12 cellular contexts compared by ENCODE assay signal in the genomic region with DNA sequence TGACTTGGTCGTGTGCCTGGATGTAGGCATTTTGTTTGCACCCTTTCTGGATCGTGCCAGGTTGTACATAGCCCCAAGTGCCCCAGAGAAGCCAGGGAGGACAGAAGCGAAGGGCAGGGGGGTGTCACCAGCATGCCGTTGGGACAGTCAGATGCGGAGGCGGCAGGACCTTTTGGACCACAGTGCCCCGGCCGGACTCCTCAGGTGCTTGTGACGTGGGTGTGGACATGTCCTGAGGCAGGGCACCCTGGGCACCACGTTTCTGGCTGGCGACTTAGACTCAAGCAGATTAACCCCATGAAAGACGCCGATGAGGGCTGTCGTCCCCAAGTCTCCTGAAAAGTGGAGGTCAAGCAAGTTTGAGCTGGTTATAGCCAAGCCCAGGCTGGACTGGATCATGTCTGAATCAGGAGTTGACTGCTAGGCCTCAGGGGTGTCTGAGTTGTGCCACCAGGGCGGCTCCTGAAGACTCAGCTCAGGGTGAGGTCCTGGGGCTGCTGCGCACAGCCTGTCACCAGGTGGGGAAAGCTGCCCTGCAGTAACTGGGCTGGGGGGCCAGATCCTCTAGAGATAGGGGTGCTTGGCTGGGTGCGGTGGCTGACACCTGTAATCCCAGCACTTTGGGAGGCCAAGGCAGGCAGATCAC. TPM values are rescaled to one million over a fixed set of nuclear protein-coding genes. Genes with fewer than 3 reads are reported as not detected.
A peak's percentile ranks its signal among the peaks of the same experiment; 100 is the strongest.
DNase-seq lines count a peak whose midpoint lies in the region; ATAC-seq lines count a peak whose summit lies in the region.
"Had no signal": no experiment of that assay in that cellular context is flagged by ENCODE, and none has a peak within 500 bp of the region (broad histone marks: within the 10 kb centered on the region; RNA-seq: fewer than 3 reads in every experiment).

No MANE protein-coding gene starts in this region.

- peak; percentile 52 for ATAC-seq in left ventricle myocardium superior
- no peak for ATAC-seq in stimulated activated effector memory CD8-positive, alpha-beta T cell treated with anti-CD3 and anti-CD28 coated beads, Interleukin-12 subunit alpha, Interleukin-12 subunit beta, amount 100 ng/mL, for 72 hours
- no peak for ATAC-seq in GM19463 (IDR thresholded peaks at IDR 0.05; ENCODE audit: unreplicated experiment)

- no peak for DNase-seq in activated CD4-positive, alpha-beta T cell treated with anti-CD3 and anti-CD28 coated beads, Interleukin-2, amount 10 ng/mL, durations not matched to agents 7 days and 5 days
- DNase-seq in activated CD4-positive, alpha-beta T cell treated with anti-CD3 and anti-CD28 coated beads for 48 hours: no peak
- no peak for DNase-seq in activated naive CD8-positive, alpha-beta T cell treated with anti-CD3 and anti-CD28 coated beads for 36 hours
- no peak for DNase-seq in left ventricle myocardium superior
- DNase-seq in stimulated activated effector memory CD8-positive, alpha-beta T cell treated with anti-CD3 and anti-CD28 coated beads, Interleukin-12 subunit alpha, Interleukin-12 subunit beta, amount 100 ng/mL, for 72 hours (ENCODE audit: low spot score in 2 of 2): no peak
- no peak for DNase-seq in Kasumi-1 (lab: John Stamatoyannopoulos, UW)
- no peak for DNase-seq in NCI-H2107 treated with DMSO at 0.1 percent for 48 hours (lab: John Stamatoyannopoulos, UW; ENCODE audit: unreplicated experiment)
- DNase-seq: KG1, NCI-H1105 treated with DMSO at 0.1 percent for 48 hours, NCI-H226, SHP77 had no signal

- peak overlapping the region; percentile 5 for H3K27ac Mint-ChIP-seq in activated CD4-positive, alpha-beta T cell treated with anti-CD3 and anti-CD28 coated beads, Interleukin-2, amount 10 ng/mL, durations not matched to agents 7 days and 5 days
- peak overlapping the region; percentile 61 for H3K27ac Mint-ChIP-seq in activated naive CD8-positive, alpha-beta T cell treated with anti-CD3 and anti-CD28 coated beads for 36 hours
- H3K27ac Mint-ChIP-seq in stimulated activated effector memory CD8-positive, alpha-beta T cell treated with anti-CD3 and anti-CD28 coated beads, Interleukin-12 subunit alpha, Interleukin-12 subunit beta, amount 100 ng/mL, for 72 hours: peak overlapping the region; percentile 78

- POLR2A ChIA-PET in activated CD4-positive, alpha-beta T cell treated with anti-CD3 and anti-CD28 coated beads, Interleukin-2, amount 10 ng/mL, durations not matched to agents 7 days and 5 days (lab: Charles Lee): no interaction called here

- intact Hi-C loops in left ventricle myocardium superior (cut with micrococcal nuclease): no loop called here

- CTCF ChIA-PET in activated CD4-positive, alpha-beta T cell treated with anti-CD3 and anti-CD28 coated beads, Interleukin-2, amount 10 ng/mL, durations not matched to agents 7 days and 5 days (lab: Charles Lee): no interaction called here

- H3K9me3 Mint-ChIP-seq in activated CD4-positive, alpha-beta T cell treated with anti-CD3 and anti-CD28 coated beads, Interleukin-2, amount 10 ng/mL, durations not matched to agents 7 days and 5 days: no peaks in the 10 kb centered on the region
- no peaks in the 10 kb centered on the region for H3K9me3 Mint-ChIP-seq in activated naive CD8-positive, alpha-beta T cell treated with anti-CD3 and anti-CD28 coated beads for 36 hours
- H3K9me3 Mint-ChIP-seq in stimulated activated effector memory CD8-positive, alpha-beta T cell treated with anti-CD3 and anti-CD28 coated beads, Interleukin-12 subunit alpha, Interleukin-12 subunit beta, amount 100 ng/mL, for 72 hours: no peaks in the 10 kb centered on the region

- no peak overlapping the region for H3K4me3 Mint-ChIP-seq in activated CD4-positive, alpha-beta T cell treated with anti-CD3 and anti-CD28 coated beads, Interleukin-2, amount 10 ng/mL, durations not matched to agents 7 days and 5 days
- H3K4me3 Mint-ChIP-seq in activated naive CD8-positive, alpha-beta T cell treated with anti-CD3 and anti-CD28 coated beads for 36 hours: no peak overlapping the region
- H3K4me3 Mint-ChIP-seq in stimulated activated effector memory CD8-positive, alpha-beta T cell treated with anti-CD3 and anti-CD28 coated beads, Interleukin-12 subunit alpha, Interleukin-12 subunit beta, amount 100 ng/mL, for 72 hours: no peak overlapping the region

- H3K27me3 Mint-ChIP-seq in activated CD4-positive, alpha-beta T cell treated with anti-CD3 and anti-CD28 coated beads, Interleukin-2, amount 10 ng/mL, durations not matched to agents 7 days and 5 days: no peaks in the 10 kb centered on the region
- no peaks in the 10 kb centered on the region for H3K27me3 Mint-ChIP-seq in activated naive CD8-positive, alpha-beta T cell treated with anti-CD3 and anti-CD28 coated beads for 36 hours

- peaks cover 12% of the 10 kb centered on the region for H3K4me1 Mint-ChIP-seq in activated CD4-positive, alpha-beta T cell treated with anti-CD3 and anti-CD28 coated beads, Interleukin-2, amount 10 ng/mL, durations not matched to agents 7 days and 5 days
- H3K4me1 Mint-ChIP-seq in activated naive CD8-positive, alpha-beta T cell treated with anti-CD3 and anti-CD28 coated beads for 36 hours: peaks cover 12% of the 10 kb centered on the region
- peaks cover 6% of the 10 kb centered on the region for H3K4me1 Mint-ChIP-seq in stimulated activated effector memory CD8-positive, alpha-beta T cell treated with anti-CD3 and anti-CD28 coated beads, Interleukin-12 subunit alpha, Interleukin-12 subunit beta, amount 100 ng/mL, for 72 hours

- peaks cover 12% of the 10 kb centered on the region for H3K36me3 Mint-ChIP-seq in activated CD4-positive, alpha-beta T cell treated with anti-CD3 and anti-CD28 coated beads, Interleukin-2, amount 10 ng/mL, durations not matched to agents 7 days and 5 days (ENCODE audit: low read depth)
- peaks cover 5% of the 10 kb centered on the region for H3K36me3 Mint-ChIP-seq in activated naive CD8-positive, alpha-beta T cell treated with anti-CD3 and anti-CD28 coated beads for 36 hours
- H3K36me3 Mint-ChIP-seq in stimulated activated effector memory CD8-positive, alpha-beta T cell treated with anti-CD3 and anti-CD28 coated beads, Interleukin-12 subunit alpha, Interleukin-12 subunit beta, amount 100 ng/mL, for 72 hours: peaks cover 44% of the 10 kb centered on the region

RNA-seq across cellular contexts. Expression of a gene that starts 42.0 kb away (rescaled TPM):
- 1 to 10 TPM; 5.0 to 6.1 TPM for total RNA-seq in activated CD4-positive, alpha-beta T cell treated with anti-CD3 and anti-CD28 coated beads, Interleukin-2, amount 10 ng/mL, durations not matched to agents 7 days and 5 days
- 1 to 10 TPM; 6.1 to 7.2 TPM for total RNA-seq in activated naive CD8-positive, alpha-beta T cell treated with anti-CD3 and anti-CD28 coated beads for 36 hours
- total RNA-seq in left ventricle myocardium superior: 22.7 TPM

Comparison
In these comparisons a context has a peak if more than half of its experiments do, and no peak if none do; other contexts are left out.
1. H3K27ac Mint-ChIP-seq: peak in every context shown above with its lines; median percentile 78 in stimulated activated effector memory CD8-positive, alpha-beta T cell treated with anti-CD3 and anti-CD28 coated beads, Interleukin-12 subunit alpha, Interleukin-12 subunit beta, amount 100 ng/mL, for 72 hours; 61 in activated naive CD8-positive, alpha-beta T cell treated with anti-CD3 and anti-CD28 coated beads for 36 hours; 5 in activated CD4-positive, alpha-beta T cell treated with anti-CD3 and anti-CD28 coated beads, Interleukin-2, amount 10 ng/mL, durations not matched to agents 7 days and 5 days.